In genomic region chr2:37301408-37301807, GRCh38 we compare ENCODE assay signal across 1 cellular context.
TF ChIP-seq lines count a peak whose summit lies in the region.

No MANE protein-coding gene starts in this region.

TF ChIP-seq in HEK293, 187 proteins besides CTCF, POLR2A, EP300 and RAD21:
- TF ChIP-seq, protein P1, sequence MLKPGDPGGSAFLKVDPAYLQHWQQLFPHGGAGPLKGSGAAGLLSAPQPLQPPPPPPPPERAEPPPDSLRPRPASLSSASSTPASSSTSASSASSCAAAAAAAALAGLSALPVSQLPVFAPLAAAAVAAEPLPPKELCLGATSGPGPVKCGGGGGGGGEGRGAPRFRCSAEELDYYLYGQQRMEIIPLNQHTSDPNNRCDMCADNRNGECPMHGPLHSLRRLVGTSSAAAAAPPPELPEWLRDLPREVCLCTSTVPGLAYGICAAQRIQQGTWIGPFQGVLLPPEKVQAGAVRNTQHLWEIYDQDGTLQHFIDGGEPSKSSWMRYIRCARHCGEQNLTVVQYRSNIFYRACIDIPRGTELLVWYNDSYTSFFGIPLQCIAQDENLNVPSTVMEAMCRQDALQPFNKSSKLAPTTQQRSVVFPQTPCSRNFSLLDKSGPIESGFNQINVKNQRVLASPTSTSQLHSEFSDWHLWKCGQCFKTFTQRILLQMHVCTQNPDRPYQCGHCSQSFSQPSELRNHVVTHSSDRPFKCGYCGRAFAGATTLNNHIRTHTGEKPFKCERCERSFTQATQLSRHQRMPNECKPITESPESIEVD (tag by site-specific recombination; IDR thresholded peaks at IDR 0.05) = peak; percentile 45; the same call in 1 of the 2 replicates
- TF ChIP-seq, protein P2, sequence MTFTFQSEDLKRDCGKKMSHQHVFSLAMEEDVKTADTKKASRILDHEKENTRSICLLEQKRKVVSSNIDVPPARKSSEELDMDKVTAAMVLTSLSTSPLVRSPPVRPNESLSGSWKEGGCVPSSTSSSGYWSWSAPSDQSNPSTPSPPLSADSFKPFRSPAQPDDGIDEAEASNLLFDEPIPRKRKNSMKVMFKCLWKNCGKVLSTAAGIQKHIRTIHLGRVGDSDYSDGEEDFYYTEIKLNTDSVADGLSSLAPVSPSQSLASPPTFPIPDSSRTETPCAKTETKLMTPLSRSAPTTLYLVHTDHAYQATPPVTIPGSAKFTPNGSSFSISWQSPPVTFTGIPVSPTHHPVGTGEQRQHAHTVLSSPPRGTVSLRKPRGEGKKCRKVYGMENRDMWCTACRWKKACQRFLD (tag by site-specific recombination; IDR thresholded peaks at IDR 0.05) = no peak
